Comparison of ENCODE assay signal across 8 cellular contexts in the genomic region with DNA sequence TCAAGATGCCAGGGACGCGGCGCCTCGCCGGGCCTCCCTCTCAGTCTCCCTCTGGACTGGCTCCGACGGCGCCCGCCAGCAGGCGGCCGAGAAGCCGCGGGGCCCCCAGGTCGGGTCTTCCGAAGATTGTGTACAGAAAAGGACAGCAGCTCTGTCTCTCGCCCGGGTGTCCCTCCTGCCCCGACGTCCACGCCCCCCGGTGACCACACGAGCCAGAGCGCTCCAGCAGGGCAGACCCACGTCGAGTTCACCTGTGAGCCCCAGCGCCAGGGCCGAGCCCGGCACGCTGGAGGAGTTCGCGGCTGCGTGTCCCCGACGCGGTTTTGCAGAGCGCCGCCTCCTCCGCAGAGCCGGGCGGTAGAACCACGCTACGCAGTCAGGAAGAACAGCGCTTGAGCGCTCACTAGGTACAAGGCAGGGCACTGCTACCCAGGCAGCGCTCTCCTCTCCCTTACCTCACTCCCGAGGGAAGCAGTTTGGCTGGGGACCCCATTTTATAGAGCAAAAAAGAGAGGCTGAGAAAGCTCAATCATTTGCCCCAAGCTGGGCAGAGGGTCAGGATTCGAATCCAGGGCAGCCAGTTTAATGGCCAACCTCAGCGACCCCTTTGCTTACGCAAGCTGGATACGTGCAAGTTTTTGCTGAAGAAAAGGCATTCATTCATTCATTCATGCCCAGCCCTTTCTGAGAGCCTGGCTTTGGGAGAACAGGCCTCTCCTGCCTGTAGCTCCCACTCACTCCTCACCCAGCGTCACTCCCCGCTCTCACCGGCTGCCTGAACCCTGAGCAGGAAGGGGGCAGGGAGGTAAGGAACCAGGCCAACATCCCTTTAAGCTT. TPM values are rescaled to one million over a fixed set of nuclear protein-coding genes. Genes with fewer than 3 reads are reported as not detected.
DNase-seq lines count a peak whose midpoint lies in the region; ATAC-seq and TF ChIP-seq lines count a peak whose summit lies in the region.

No MANE protein-coding gene starts in this region.

- peak overlapping the region; percentile 68 for H3K4me3 Mint-ChIP-seq in activated naive CD8-positive, alpha-beta T cell

- TF ChIP-seq CTCF in SU-DHL-6 (IDR thresholded peaks at IDR 0.05; ENCODE audit: insufficient read depth, low read length, poor library complexity, severe bottlenecking), result no peak
- peak; percentile 45 for TF ChIP-seq CTCF in smooth muscle cell (IDR thresholded peaks at IDR 0.05; ENCODE audit: borderline replicate concordance, insufficient read depth, poor library complexity, severe bottlenecking)

- H3K27me3 ChIP-seq in BLaER1 (peaks cover 85% of the 10 kb centered on the region), HUES48 (ENCODE audit: control insufficient read depth, insufficient read depth, low read length) (peaks cover 25% of the 10 kb centered on the region), SU-DHL-6 (ENCODE audit: low read length) (no peaks in the 10 kb centered on the region), iPS DF 6.9 (ENCODE audit: control insufficient read depth, insufficient read depth, low read length) (peaks cover 5% of the 10 kb centered on the region; the same call in 1 of the 2 replicates), smooth muscle cell (ENCODE audit: low read depth) (no peaks in the 10 kb centered on the region)

- H3K36me3 ChIP-seq in BLaER1, result no peaks in the 10 kb centered on the region
- H3K36me3 ChIP-seq in HUES48 (ENCODE audit: control insufficient read depth, insufficient read depth, low read length), result no peaks in the 10 kb centered on the region
- H3K36me3 ChIP-seq in SU-DHL-6 (ENCODE audit: low read length), result no peaks in the 10 kb centered on the region
- no peaks in the 10 kb centered on the region for H3K36me3 ChIP-seq in iPS DF 6.9 (ENCODE audit: control insufficient read depth, insufficient read depth, low read length)
- no peaks in the 10 kb centered on the region for H3K36me3 ChIP-seq in smooth muscle cell (ENCODE audit: low read depth)

- no peaks in the 10 kb centered on the region for H3K27me3 Mint-ChIP-seq in activated naive CD8-positive, alpha-beta T cell

- H3K4me1 ChIP-seq in BLaER1, result peaks cover 53% of the 10 kb centered on the region
- peaks cover 26% of the 10 kb centered on the region for H3K4me1 ChIP-seq in HUES48 (ENCODE audit: control insufficient read depth, insufficient read depth, low read length)
- no peaks in the 10 kb centered on the region; the same call in 1 of the 2 replicates for H3K4me1 ChIP-seq in iPS DF 6.9 (ENCODE audit: control insufficient read depth, insufficient read depth, low read length)
- peaks cover 21% of the 10 kb centered on the region for H3K4me1 ChIP-seq in smooth muscle cell (ENCODE audit: low read depth)

- H3K9ac ChIP-seq in BLaER1 (no peak overlapping the region), HUES48 (ENCODE audit: low read depth, low read length) (no peak overlapping the region), SU-DHL-6 (ENCODE audit: low read length) (peak overlapping the region; percentile 29; the same call in 1 of the 2 replicates), smooth muscle cell (ENCODE audit: low read depth) (no peak overlapping the region)

- peaks cover 56% of the 10 kb centered on the region for H4K20me1 ChIP-seq in BLaER1
- H4K20me1 ChIP-seq in SU-DHL-6 (ENCODE audit: low read depth, low read length), result no peaks in the 10 kb centered on the region
- peaks cover 19% of the 10 kb centered on the region for H4K20me1 ChIP-seq in smooth muscle cell (ENCODE audit: low read depth)

- peak overlapping the region; percentile 10 for H3K27ac Mint-ChIP-seq in activated naive CD8-positive, alpha-beta T cell

- ATAC-seq in GM19463 (IDR thresholded peaks at IDR 0.05; ENCODE audit: unreplicated experiment), result no peak
- no peak for ATAC-seq in GM21528 (IDR thresholded peaks at IDR 0.05; ENCODE audit: low FRiP score, unreplicated experiment)

- H3K4me2 ChIP-seq in BLaER1 (peak overlapping the region; percentile 99), SU-DHL-6 (ENCODE audit: low read depth, low read length, poor library complexity, severe bottlenecking) (peak overlapping the region; percentile 65), smooth muscle cell (peak overlapping the region; percentile 89)

- H3K36me3 Mint-ChIP-seq in activated naive CD8-positive, alpha-beta T cell, result no peaks in the 10 kb centered on the region

- no peak overlapping the region for H3K27ac ChIP-seq in BLaER1
- peak overlapping the region; percentile 79 for H3K27ac ChIP-seq in HUES48 (ENCODE audit: low read depth, low read length)
- no peak overlapping the region for H3K27ac ChIP-seq in SU-DHL-6 (ENCODE audit: low read depth, low read length)
- no peak overlapping the region for H3K27ac ChIP-seq in iPS DF 6.9 (ENCODE audit: low read length)
- peak overlapping the region; percentile 69 for H3K27ac ChIP-seq in smooth muscle cell (ENCODE audit: low read depth)

- no peaks in the 10 kb centered on the region for H3K9me3 Mint-ChIP-seq in activated naive CD8-positive, alpha-beta T cell (ENCODE audit: low read depth)

- peaks cover 19% of the 10 kb centered on the region for H3K4me1 Mint-ChIP-seq in activated naive CD8-positive, alpha-beta T cell (ENCODE audit: low read depth)

- H2AFZ ChIP-seq in SU-DHL-6 (ENCODE audit: low read depth, low read length, severe bottlenecking) (peak overlapping the region; percentile 69), smooth muscle cell (ENCODE audit: low read depth) (peak overlapping the region; percentile 28)

- WGBS in iPS DF 6.9 (ENCODE audit: insufficient coverage, insufficient read length), result no CpG with 5 or more reads among the region's 53 CpGs
- WGBS in smooth muscle cell (ENCODE audit: low lambda C conversion rate), result 2% methylated on average over 50 of the region's 53 CpGs

- peaks cover 13% of the 10 kb centered on the region for H3F3A ChIP-seq in SU-DHL-6 (ENCODE audit: insufficient read depth)
- peaks cover 8% of the 10 kb centered on the region for H3F3A ChIP-seq in smooth muscle cell (ENCODE audit: low read depth)

- peaks cover 1% of the 10 kb centered on the region; the same call in 1 of the 2 replicates for H3K79me2 ChIP-seq in SU-DHL-6 (ENCODE audit: insufficient read depth, low read length)
- peaks cover 24% of the 10 kb centered on the region for H3K79me2 ChIP-seq in smooth muscle cell (ENCODE audit: low read depth)

- H3K9me3 ChIP-seq in BLaER1 (no peaks in the 10 kb centered on the region), HUES48 (ENCODE audit: control insufficient read depth, insufficient read depth, low read length) (no peaks in the 10 kb centered on the region), SU-DHL-6 (ENCODE audit: insufficient read depth, low read length) (no peaks in the 10 kb centered on the region), iPS DF 6.9 (ENCODE audit: control insufficient read depth, insufficient read depth, low read length) (no peaks in the 10 kb centered on the region), smooth muscle cell (replicated peaks; ENCODE audit: low read depth) (no peaks in the 10 kb centered on the region)

- H3K4me3 ChIP-seq in BLaER1 (peak overlapping the region; percentile 56), HUES48 (ENCODE audit: low read depth, low read length) (peak overlapping the region; percentile 56), SU-DHL-6 (ENCODE audit: insufficient read depth, low read length, poor library complexity, severe bottlenecking) (peak overlapping the region; percentile 12), iPS DF 6.9 (ENCODE audit: low read length) (peak overlapping the region; percentile 37; the same call in 1 of the 2 replicates), smooth muscle cell (peak overlapping the region; percentile 44)

- DNase-seq in iPS DF 6.9 (ENCODE audit: low read depth, low spot score), result no peak
- DNase-seq in smooth muscle cell (lab: John Stamatoyannopoulos, UW; ENCODE audit: unreplicated experiment), result no peak

- no peaks in the 10 kb centered on the region for H3K9me2 ChIP-seq in SU-DHL-6 (replicated peaks; ENCODE audit: insufficient read depth, low read length)

RNA-seq across cellular contexts. Expression of a gene that starts 3.0 kb away (rescaled TPM):
- total RNA-seq in smooth muscle cell, result 46.9 and 53.2 TPM in 2 replicates
- polyA plus RNA-seq in smooth muscle cell, result 39.7 and 50.9 TPM in 2 replicates

Comparison
In these comparisons a context has a peak if more than half of its experiments do, and no peak if none do; other contexts are left out.
1. H3K27ac ChIP-seq: peak in HUES48 (single experiment) and smooth muscle cell (single experiment); none in BLaER1 (single experiment), SU-DHL-6 (single experiment) and iPS DF 6.9 (single experiment).
2. Peak in every context shown above with its lines, with median percentiles within 50 percentile points of each other: H3K4me2 ChIP-seq and H3K4me3 ChIP-seq.